16 cellular contexts compared by ENCODE assay signal in the genomic region with DNA sequence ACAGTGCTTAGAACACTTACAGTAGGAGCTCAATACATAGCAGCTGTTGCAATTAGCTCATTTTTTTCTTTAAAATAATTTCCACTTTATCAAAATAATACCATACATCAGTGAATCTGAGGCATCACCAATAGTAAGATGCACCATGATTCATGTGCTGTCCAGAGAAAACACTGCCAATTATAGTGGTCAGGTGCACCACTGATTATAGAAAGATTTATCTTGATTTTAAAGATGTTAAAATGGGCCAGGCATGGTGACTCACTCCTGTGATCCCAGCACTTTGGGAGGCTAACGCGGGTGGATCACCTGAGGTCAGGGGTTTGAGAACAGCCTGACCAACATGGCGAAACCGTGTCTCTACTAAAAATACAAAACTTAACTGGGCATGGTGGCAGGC. TPM values are rescaled to one million over a fixed set of nuclear protein-coding genes. Genes with fewer than 3 reads are reported as not detected.
DNase-seq lines count a peak whose midpoint lies in the region; ATAC-seq and TF ChIP-seq lines count a peak whose summit lies in the region.
"Had no signal": no experiment of that assay in that cellular context is flagged by ENCODE, and none has a peak within 500 bp of the region (broad histone marks: within the 10 kb centered on the region; RNA-seq: fewer than 3 reads in every experiment).

No MANE protein-coding gene starts in this region.

- peak overlapping the region; percentile 66 for H3K4me2 ChIP-seq in OCI-LY7 (ENCODE audit: low read length)
- H3K4me2 ChIP-seq: GM23338 had no signal

- no peak for ATAC-seq in stimulated activated memory B cell treated with anti-CD40 and anti-IgM and Interleukin-4, amounts not matched to agents 10 μg/mL and 1 μg/mL and 100 μg/mL, for 72 hours
- ATAC-seq in HG03159 (IDR thresholded peaks at IDR 0.05; ENCODE audit: unreplicated experiment): no peak
- ATAC-seq in HG02870 (IDR thresholded peaks at IDR 0.05; ENCODE audit: unreplicated experiment): no peak

- H3K9me2 ChIP-seq in OCI-LY7 (ENCODE audit: insufficient read depth, low read length): no peaks in the 10 kb centered on the region

- peak overlapping the region; percentile 34 for H3K4me3 Mint-ChIP-seq in activated CD4-positive, alpha-beta T cell treated with anti-CD3 and anti-CD28 coated beads, Interleukin-2, amount 10 ng/mL, durations not matched to agents 7 days and 5 days
- H3K4me3 Mint-ChIP-seq in stimulated activated memory B cell treated with anti-CD40 and anti-IgM and Interleukin-4, amounts not matched to agents 10 μg/mL and 1 μg/mL and 100 μg/mL, for 72 hours: no peak overlapping the region
- H3K4me3 Mint-ChIP-seq: GM23338, neural crest cell had no signal

- peak overlapping the region; percentile 78 for H3K27ac ChIP-seq in OCI-LY7 (ENCODE audit: low read depth, low read length, poor library complexity, severe bottlenecking)
- H3K27ac ChIP-seq: coronary artery, epithelial cell of prostate, right atrium auricular region had no signal

- peak overlapping the region; percentile 98 for H3K27ac Mint-ChIP-seq in activated CD4-positive, alpha-beta T cell treated with anti-CD3 and anti-CD28 coated beads, Interleukin-2, amount 10 ng/mL, durations not matched to agents 7 days and 5 days
- peak overlapping the region; percentile 93 for H3K27ac Mint-ChIP-seq in stimulated activated memory B cell treated with anti-CD40 and anti-IgM and Interleukin-4, amounts not matched to agents 10 μg/mL and 1 μg/mL and 100 μg/mL, for 72 hours

- H3K4me3 ChIP-seq in OCI-LY7 (ENCODE audit: low read depth, low read length, poor library complexity, severe bottlenecking): no peak overlapping the region
- H3K4me3 ChIP-seq: coronary artery, GM23338, lower lobe of right lung, right atrium auricular region had no signal

- DNase-seq in activated CD4-positive, alpha-beta T cell treated with anti-CD3 and anti-CD28 coated beads, Interleukin-2, amount 10 ng/mL, durations not matched to agents 7 days and 5 days: no peak
- no peak for DNase-seq in activated CD4-positive, alpha-beta T cell treated with anti-CD3 and anti-CD28 coated beads for 1 hour
- DNase-seq in OCI-LY7 (ENCODE audit: low spot score): no peak
- peak; percentile 16 for DNase-seq in amniotic epithelial cell (ENCODE audit: low read depth)
- no peak for DNase-seq in H4 (ENCODE audit: low spot score)
- DNase-seq: lower lobe of right lung, NCI-H2081, NCI-H524 treated with DMSO at 0.1 percent for 48 hours had no signal

- no peaks in the 10 kb centered on the region for H4K20me1 ChIP-seq in OCI-LY7 (ENCODE audit: insufficient read depth, low read length)

- H3K4me1 ChIP-seq in OCI-LY7 (ENCODE audit: insufficient read depth, low read length, poor library complexity, severe bottlenecking): peaks cover 78% of the 10 kb centered on the region
- H3K4me1 ChIP-seq: lower lobe of right lung, right atrium auricular region had no signal

- no peaks in the 10 kb centered on the region for H3K27me3 Mint-ChIP-seq in activated CD4-positive, alpha-beta T cell treated with anti-CD3 and anti-CD28 coated beads, Interleukin-2, amount 10 ng/mL, durations not matched to agents 7 days and 5 days
- no peaks in the 10 kb centered on the region for H3K27me3 Mint-ChIP-seq in stimulated activated memory B cell treated with anti-CD40 and anti-IgM and Interleukin-4, amounts not matched to agents 10 μg/mL and 1 μg/mL and 100 μg/mL, for 72 hours

- peak overlapping the region; percentile 60; the same call in 1 of the 2 replicates for H2AFZ ChIP-seq in OCI-LY7 (ENCODE audit: low read length)

- no peaks in the 10 kb centered on the region for H3K9me3 ChIP-seq in OCI-LY7 (ENCODE audit: low read length)
- H3K9me3 ChIP-seq: lower lobe of right lung, right atrium auricular region had no signal

- BruUV-seq in OCI-LY7 (replicated peaks; lab: Mats Ljungman, UMichigan): no TSS peak

- no peaks in the 10 kb centered on the region for H3K79me2 ChIP-seq in OCI-LY7 (ENCODE audit: insufficient read depth, low read depth, low read length)

- peaks cover 9% of the 10 kb centered on the region for H3K36me3 Mint-ChIP-seq in activated CD4-positive, alpha-beta T cell treated with anti-CD3 and anti-CD28 coated beads, Interleukin-2, amount 10 ng/mL, durations not matched to agents 7 days and 5 days (ENCODE audit: low read depth)
- H3K36me3 Mint-ChIP-seq in stimulated activated memory B cell treated with anti-CD40 and anti-IgM and Interleukin-4, amounts not matched to agents 10 μg/mL and 1 μg/mL and 100 μg/mL, for 72 hours: no peaks in the 10 kb centered on the region

- H3K4me1 Mint-ChIP-seq in activated CD4-positive, alpha-beta T cell treated with anti-CD3 and anti-CD28 coated beads, Interleukin-2, amount 10 ng/mL, durations not matched to agents 7 days and 5 days: peaks cover 86% of the 10 kb centered on the region
- peaks cover 69% of the 10 kb centered on the region for H3K4me1 Mint-ChIP-seq in stimulated activated memory B cell treated with anti-CD40 and anti-IgM and Interleukin-4, amounts not matched to agents 10 μg/mL and 1 μg/mL and 100 μg/mL, for 72 hours

- intact Hi-C loops in OCI-LY7 (cut with micrococcal nuclease; ENCODE audit: unreplicated experiment): loop anchor here (2.0 kb wide), 1 partner anchor 19 kb away; no protein-coding TSS in a partner anchor

- POLR2A ChIA-PET in activated CD4-positive, alpha-beta T cell treated with anti-CD3 and anti-CD28 coated beads, Interleukin-2, amount 10 ng/mL, durations not matched to agents 7 days and 5 days (lab: Charles Lee): no interaction called here
- POLR2A ChIA-PET in OCI-LY7 (lab: Charles Lee): interaction anchor here (0.6 to 2.9 kb wide), 10 partner anchors 11 to 109 kb away, joined by 3 to 25 read pairs (median 4); partner anchors contain the start of genes EEIG1 and NAIF1

- no peaks in the 10 kb centered on the region for H3K36me3 ChIP-seq in OCI-LY7 (ENCODE audit: insufficient read depth, low read length)
- H3K36me3 ChIP-seq: lower lobe of right lung, right atrium auricular region had no signal

- TF ChIP-seq CTCF in OCI-LY7 (conservative IDR thresholded peaks at IDR 0.05; ENCODE audit: low read length): no peak

- CTCF ChIA-PET in activated CD4-positive, alpha-beta T cell treated with anti-CD3 and anti-CD28 coated beads, Interleukin-2, amount 10 ng/mL, durations not matched to agents 7 days and 5 days (lab: Charles Lee): interaction anchor here (0.6 to 3.0 kb wide), 9 partner anchors 8 to 85 kb away, joined by 3 to 20 read pairs (median 4); partner anchors contain the start of gene NAIF1
- CTCF ChIA-PET in OCI-LY7 (lab: Charles Lee; ENCODE audit: unreplicated experiment): no interaction called here

- peaks cover 2% of the 10 kb centered on the region for H3K9me3 Mint-ChIP-seq in activated CD4-positive, alpha-beta T cell treated with anti-CD3 and anti-CD28 coated beads, Interleukin-2, amount 10 ng/mL, durations not matched to agents 7 days and 5 days
- no peaks in the 10 kb centered on the region for H3K9me3 Mint-ChIP-seq in stimulated activated memory B cell treated with anti-CD40 and anti-IgM and Interleukin-4, amounts not matched to agents 10 μg/mL and 1 μg/mL and 100 μg/mL, for 72 hours
- H3K9me3 Mint-ChIP-seq: GM23338, neural crest cell had no signal

RNA-seq across cellular contexts. Expression of gene NAIF1, which starts 39.4 kb away (rescaled TPM):
- total RNA-seq in activated CD4-positive, alpha-beta T cell treated with anti-CD3 and anti-CD28 coated beads, Interleukin-2, amount 10 ng/mL, durations not matched to agents 7 days and 5 days: 10 to 100 TPM; 13.9 to 14.2 TPM
- 8.6 TPM in 2 replicates for total RNA-seq in OCI-LY7 (2014; rRNA removed; shearing (Covaris generic))
- 14.8 and 14.9 TPM in 2 replicates for total RNA-seq in OCI-LY7 (2022)
- total RNA-seq in H4 (2014; rRNA removed; shearing (Covaris generic)): 6.5 and 12.3 TPM in 2 replicates

RNA-seq across cellular contexts. Expression of gene SLC25A25, which starts 40.3 kb away (rescaled TPM):
- total RNA-seq in activated CD4-positive, alpha-beta T cell treated with anti-CD3 and anti-CD28 coated beads, Interleukin-2, amount 10 ng/mL, durations not matched to agents 7 days and 5 days: 10 to 100 TPM; 14.6 to 18.4 TPM
- 21.4 and 23.7 TPM in 2 replicates for total RNA-seq in OCI-LY7 (2014; rRNA removed; shearing (Covaris generic))
- 17.6 and 20.2 TPM in 2 replicates for total RNA-seq in OCI-LY7 (2022)
- 4.7 and 5.8 TPM in 2 replicates for total RNA-seq in H4 (2014; rRNA removed; shearing (Covaris generic))

RNA-seq across cellular contexts. Expression of gene EEIG1, which starts 46.9 kb away (rescaled TPM):
- 100 to 1,000 TPM; 412 to 477 TPM for total RNA-seq in activated CD4-positive, alpha-beta T cell treated with anti-CD3 and anti-CD28 coated beads, Interleukin-2, amount 10 ng/mL, durations not matched to agents 7 days and 5 days
- total RNA-seq in OCI-LY7 (2014; rRNA removed; shearing (Covaris generic)): 25.8 and 34.7 TPM in 2 replicates
- total RNA-seq in OCI-LY7 (2022): 60.1 and 69.1 TPM in 2 replicates
- total RNA-seq in H4 (2014; rRNA removed; shearing (Covaris generic)): 7.6 and 10.6 TPM in 2 replicates

Comparison
In these comparisons a context has a peak if more than half of its experiments do, and no peak if none do; other contexts are left out.
1. RNA of gene EEIG1, which starts 46.9 kb away (total RNA-seq): 412 to 477 TPM in activated CD4-positive, alpha-beta T cell treated with anti-CD3 and anti-CD28 coated beads, Interleukin-2, amount 10 ng/mL, durations not matched to agents 7 days and 5 days; 25.8 to 69.1 TPM in OCI-LY7 and 7.6 to 10.6 TPM in H4; every median in the first group is over 4 times any median in the second.